14 cellular contexts compared by ENCODE assay signal in genomic region chr12:69972136-69972535, GRCh38.
DNase-seq lines count a peak whose midpoint lies in the region; ATAC-seq and TF ChIP-seq lines count a peak whose summit lies in the region.
"Had no signal": no experiment of that assay in that cellular context is flagged by ENCODE, and none has a peak within 500 bp of the region (broad histone marks: within the 10 kb centered on the region; RNA-seq: fewer than 3 reads in every experiment).

No MANE protein-coding gene starts in this region.

- POLR2A ChIA-PET in PC-3 (lab: Charles Lee; ENCODE audit: unreplicated experiment), result no interaction called here
- POLR2A ChIA-PET in PC-9 (lab: Charles Lee; ENCODE audit: unreplicated experiment), result no interaction called here

- H3K4me1 Mint-ChIP-seq in GM23338, result no peaks in the 10 kb centered on the region; the same call in 2 of the 3 replicates
- H3K4me1 Mint-ChIP-seq: CD4-positive, alpha-beta memory T cell had no signal

- CTCF ChIA-PET in PC-3 (lab: Charles Lee), result no interaction called here
- CTCF ChIA-PET in PC-9 (lab: Charles Lee), result no interaction called here

- no peak overlapping the region for H3K9ac ChIP-seq in PC-3 (ENCODE audit: low read length)

- DNase-seq in GM23338 (ENCODE audit: low spot score) (no peak), PC-3 (peak; percentile 80), suprapubic skin (ENCODE audit: low spot score in 2 of 2) (no peak), germinal center (ENCODE audit: low spot score) (no peak), PC-9 (no peak), OCI-M1 (lab: John Stamatoyannopoulos, UW) (no peak)
- DNase-seq: BE2C; CD4-positive, alpha-beta memory T cell; DMS79; HCEC 1CT; HFFc6 had no signal

- H3K27ac ChIP-seq in GM23338 (ENCODE audit: low read depth) (no peak overlapping the region), PC-3 (ENCODE audit: low read length) (peak overlapping the region; percentile 24), suprapubic skin (peak overlapping the region; percentile 57), PC-9 (no peak overlapping the region)
- H3K27ac ChIP-seq: A549, C4-2B had no signal

- ATAC-seq in GM23338, result no peak
- ATAC-seq in PC-3, result peak; percentile 31
- ATAC-seq in esophagus mucosa, result peak; percentile 99
- ATAC-seq: A549 had no signal

- no peaks in the 10 kb centered on the region for H3K36me3 ChIP-seq in GM23338 (ENCODE audit: insufficient read depth)
- no peaks in the 10 kb centered on the region for H3K36me3 ChIP-seq in PC-3 (ENCODE audit: low read depth, low read length)
- no peaks in the 10 kb centered on the region for H3K36me3 ChIP-seq in suprapubic skin
- no peaks in the 10 kb centered on the region for H3K36me3 ChIP-seq in PC-9 (ENCODE audit: low read depth)
- H3K36me3 ChIP-seq: BE2C had no signal

- intact Hi-C loops in PC-3 (cut with micrococcal nuclease), result no loop called here
- intact Hi-C loops in PC-9 (cut with micrococcal nuclease; ENCODE audit: unreplicated experiment), result no loop called here

- no peak overlapping the region for H3K27ac Mint-ChIP-seq in GM23338
- H3K27ac Mint-ChIP-seq: CD4-positive, alpha-beta memory T cell; HFFc6 had no signal

- H3K9me3 Mint-ChIP-seq in GM23338, result no peaks in the 10 kb centered on the region
- H3K9me3 Mint-ChIP-seq: CD4-positive, alpha-beta memory T cell; HFFc6 had no signal

- H3K4me2 ChIP-seq in GM23338 (no peak overlapping the region), PC-3 (ENCODE audit: low read length) (peak overlapping the region; percentile 18), PC-9 (no peak overlapping the region)
- H3K4me2 ChIP-seq: A549 had no signal

- WGBS in suprapubic skin, result 61% methylated on average over 7 of the region's 7 CpGs

- no peak overlapping the region for H3K4me3 Mint-ChIP-seq in GM23338
- H3K4me3 Mint-ChIP-seq: CD4-positive, alpha-beta memory T cell; HFFc6 had no signal

- H3K9me2 ChIP-seq in GM23338 (ENCODE audit: insufficient read depth) (peaks cover 9% of the 10 kb centered on the region), PC-3 (replicated peaks; ENCODE audit: low read length) (no peaks in the 10 kb centered on the region; the same call in 1 of the 2 replicates), PC-9 (ENCODE audit: insufficient read depth) (no peaks in the 10 kb centered on the region)

- BruUV-seq in PC-3 (replicated peaks; lab: Mats Ljungman, UMichigan) (no TSS peak), PC-9 (replicated peaks; lab: Mats Ljungman, UMichigan) (no TSS peak)

- H3K27me3 Mint-ChIP-seq in GM23338 (ENCODE audit: insufficient read depth, low read depth, poor library complexity), result no peaks in the 10 kb centered on the region

- no peak for TF ChIP-seq EP300 in suprapubic skin (IDR thresholded peaks at IDR 0.05)

- H4K20me1 ChIP-seq in GM23338 (replicated peaks; ENCODE audit: insufficient read depth) (no peaks in the 10 kb centered on the region), PC-3 (ENCODE audit: low read length) (no peaks in the 10 kb centered on the region), PC-9 (ENCODE audit: insufficient read depth) (no peaks in the 10 kb centered on the region)

- TF ChIP-seq CTCF in GM23338 (conservative IDR thresholded peaks at IDR 0.05; ENCODE audit: low read depth in 2 of 2) (no peak), PC-3 (conservative IDR thresholded peaks at IDR 0.05; ENCODE audit: low read depth, low read length) (no peak), suprapubic skin (IDR thresholded peaks at IDR 0.05) (no peak), PC-9 (conservative IDR thresholded peaks at IDR 0.05) (no peak)

- H3F3A ChIP-seq in GM23338 (replicated peaks; ENCODE audit: low read depth) (no peaks in the 10 kb centered on the region), PC-3 (ENCODE audit: low read length, unreplicated experiment) (peaks cover 4% of the 10 kb centered on the region), PC-9 (ENCODE audit: insufficient read depth, low read depth) (peaks cover 3% of the 10 kb centered on the region; the same call in 1 of the 2 replicates)

- H3K9me3 ChIP-seq in PC-3 (ENCODE audit: low read length) (no peaks in the 10 kb centered on the region), suprapubic skin (no peaks in the 10 kb centered on the region), PC-9 (ENCODE audit: insufficient read depth, low read depth) (no peaks in the 10 kb centered on the region)
- H3K9me3 ChIP-seq: A549, BE2C had no signal

- no peak overlapping the region for H3K4me3 ChIP-seq in GM23338
- H3K4me3 ChIP-seq in PC-3 (ENCODE audit: low read length), result no peak overlapping the region
- no peak overlapping the region for H3K4me3 ChIP-seq in suprapubic skin
- H3K4me3 ChIP-seq in PC-9, result no peak overlapping the region
- H3K4me3 ChIP-seq: A549 had no signal

- H2AFZ ChIP-seq in GM23338 (peak overlapping the region; percentile 10; the same call in 1 of the 2 replicates), PC-3 (ENCODE audit: low read length) (no peak overlapping the region), PC-9 (no peak overlapping the region)

- H3K4me1 ChIP-seq in GM23338 (ENCODE audit: insufficient read depth), result peaks cover under 1% of the 10 kb centered on the region; the same call in 1 of the 2 replicates
- peaks cover 18% of the 10 kb centered on the region for H3K4me1 ChIP-seq in PC-3 (ENCODE audit: insufficient read depth, low read length)
- H3K4me1 ChIP-seq in suprapubic skin, result peaks cover 10% of the 10 kb centered on the region
- peaks cover 13% of the 10 kb centered on the region for H3K4me1 ChIP-seq in PC-9 (replicated peaks; ENCODE audit: insufficient read depth)
- H3K4me1 ChIP-seq: BE2C had no signal

- no peaks in the 10 kb centered on the region for H3K27me3 ChIP-seq in GM23338 (ENCODE audit: insufficient read depth)
- no peaks in the 10 kb centered on the region for H3K27me3 ChIP-seq in PC-3 (ENCODE audit: low read length)
- no peaks in the 10 kb centered on the region for H3K27me3 ChIP-seq in suprapubic skin
- no peaks in the 10 kb centered on the region for H3K27me3 ChIP-seq in PC-9 (ENCODE audit: insufficient read depth, low read depth)
- H3K27me3 ChIP-seq: BE2C had no signal

- H3K36me3 Mint-ChIP-seq in GM23338 (ENCODE audit: low read depth), result no peaks in the 10 kb centered on the region
- H3K36me3 Mint-ChIP-seq: CD4-positive, alpha-beta memory T cell had no signal

- no peaks in the 10 kb centered on the region for H3K79me2 ChIP-seq in GM23338 (replicated peaks; ENCODE audit: insufficient read depth)
- no peaks in the 10 kb centered on the region for H3K79me2 ChIP-seq in PC-3 (ENCODE audit: low read length)
- no peaks in the 10 kb centered on the region for H3K79me2 ChIP-seq in PC-9 (ENCODE audit: low read depth)

- no peak for TF ChIP-seq POLR2A in suprapubic skin (IDR thresholded peaks at IDR 0.05)

TF ChIP-seq in GM23338, 12 proteins besides CTCF, POLR2A, EP300 and RAD21:
- no peak for TF ChIP-seq CREB1 (CRISPR knock-in tag; IDR thresholded peaks at IDR 0.05; ENCODE audit: low read depth)

Comparison
In these comparisons a context has a peak if more than half of its experiments do, and no peak if none do; other contexts are left out.
1. H3K27ac ChIP-seq: peak in PC-3 (single experiment) and suprapubic skin (single experiment); none in GM23338 (single experiment) and PC-9 (single experiment).